ENCODE assay signal across 1 cellular context in the genomic region with DNA sequence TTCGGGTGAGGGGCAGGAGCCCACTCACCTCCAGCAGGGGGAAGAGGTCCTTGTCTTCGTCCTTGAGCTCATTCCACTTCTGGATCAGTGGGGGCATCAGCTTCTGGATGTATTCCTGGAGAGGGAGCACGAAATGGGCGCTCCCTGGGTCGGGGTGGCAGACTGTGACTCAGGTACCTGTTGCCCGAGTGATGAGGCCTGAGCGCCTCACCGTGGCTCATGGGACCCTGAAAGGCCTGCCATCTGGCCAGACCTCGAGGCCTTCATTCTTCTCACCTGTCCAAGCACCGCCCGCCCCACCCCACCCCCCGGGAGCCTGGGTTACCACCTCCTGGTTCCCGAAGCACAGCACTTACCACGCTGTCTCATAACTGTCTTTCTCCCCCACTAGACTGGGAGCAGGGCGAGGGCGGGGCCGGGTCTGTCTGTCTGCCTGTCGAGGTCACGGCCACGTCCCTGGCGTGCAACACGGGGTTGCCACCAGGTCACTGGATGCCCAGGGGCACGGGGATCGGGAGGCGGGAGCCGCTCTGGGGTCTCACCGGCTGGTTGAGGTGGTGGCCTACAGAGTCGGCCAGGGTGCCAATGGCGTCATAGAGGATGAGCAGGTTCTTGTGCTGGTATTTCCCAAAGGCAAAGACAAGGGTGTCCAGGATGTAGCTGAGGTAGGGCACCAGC.
TF ChIP-seq lines count a peak whose summit lies in the region.

No MANE protein-coding gene starts in this region.

TF ChIP-seq in HEK293, 187 proteins besides CTCF, POLR2A, EP300 and RAD21:
- peak; percentile 69 for TF ChIP-seq SCRT2 (tag by site-specific recombination; IDR thresholded peaks at IDR 0.05)
- no peak for TF ChIP-seq ZNF266 (tag by site-specific recombination; IDR thresholded peaks at IDR 0.05; ENCODE audit: low read depth)
TF ChIP-seq in HEK293: peak in this region for 1.
